In the genomic region with DNA sequence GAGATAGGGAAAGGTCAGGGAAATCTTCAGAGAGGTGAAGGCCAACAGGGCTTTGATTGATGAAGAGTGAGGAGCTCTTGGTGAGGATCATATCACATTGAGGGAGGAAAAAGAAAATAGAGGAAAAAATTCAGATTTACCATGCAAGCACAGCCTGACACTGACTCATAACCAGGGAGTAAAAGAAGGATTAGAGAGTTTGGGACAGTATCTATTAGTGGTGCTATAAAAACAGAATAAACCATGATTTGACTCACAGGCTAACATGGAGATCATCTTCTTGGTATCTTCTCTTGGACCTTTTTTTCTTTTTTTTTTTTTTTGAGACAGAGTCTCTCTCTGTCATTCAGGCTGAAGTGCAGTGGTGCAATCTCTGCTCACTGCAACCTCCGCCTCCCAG, we compare ENCODE assay signal across 25 cellular contexts. TPM values are rescaled to one million over a fixed set of nuclear protein-coding genes. Genes with fewer than 3 reads are reported as not detected.
"Had no signal": no experiment of that assay in that cellular context is flagged by ENCODE, and none has a peak within 500 bp of the region (broad histone marks: within the 10 kb centered on the region; RNA-seq: fewer than 3 reads in every experiment).

No MANE protein-coding gene starts in this region.

- H3K36me3 Mint-ChIP-seq: activated naive CD4-positive, alpha-beta T cell treated with anti-CD3 and anti-CD28 coated beads, Interleukin-2, amount 50 U/mL, for 24 hours had no signal

- H3K9me3 Mint-ChIP-seq: dendritic cell treated with granulocyte-macrophage colony-stimulating factor and Interleukin-4, amounts not matched to agents 40 ng/mL and 50 ng/mL, for 4 days; T-helper 1 cell treated with Interleukin-12 subunit alpha and Interleukin-12 subunit beta and Interleukin-4 antibody, amounts not matched to agents 30 μg/mL and 1 μg/mL, for 36 hours had no signal

- H3K4me3 ChIP-seq: esophagus squamous epithelium, hepatocyte, lower lobe of right lung, skin epidermis, suprapubic skin, transverse colon, uterus had no signal

- H3K27ac ChIP-seq: esophagus squamous epithelium, hepatocyte, lower lobe of right lung, skin epidermis, suprapubic skin, transverse colon, uterus had no signal

- H3K4me3 Mint-ChIP-seq: activated naive CD4-positive, alpha-beta T cell treated with anti-CD3 and anti-CD28 coated beads, Interleukin-2, amount 50 U/mL, for 24 hours; dendritic cell treated with granulocyte-macrophage colony-stimulating factor and Interleukin-4, amounts not matched to agents 40 ng/mL and 50 ng/mL, for 4 days; effector memory CD8-positive, alpha-beta T cell; nephron; stimulated activated naive CD8-positive, alpha-beta T cell treated with anti-CD3 and anti-CD28 coated beads, Interleukin-15, Interleukin-2, amounts not matched to agents 100 ng/mL and 50 ng/mL, for 24 hours; T-helper 1 cell treated with Interleukin-12 subunit alpha and Interleukin-12 subunit beta and Interleukin-4 antibody, amounts not matched to agents 30 μg/mL and 1 μg/mL, for 36 hours had no signal

- H3K36me3 ChIP-seq: esophagus squamous epithelium, lower lobe of right lung, suprapubic skin, transverse colon, uterus had no signal

- H3K79me2 ChIP-seq: hepatocyte had no signal

- H3K4me1 Mint-ChIP-seq: activated naive CD4-positive, alpha-beta T cell treated with anti-CD3 and anti-CD28 coated beads, Interleukin-2, amount 50 U/mL, for 24 hours; nephron had no signal

- H3K9me3 ChIP-seq: esophagus squamous epithelium, lower lobe of right lung, suprapubic skin, transverse colon had no signal

- ATAC-seq: effector memory CD8-positive, alpha-beta T cell; lower lobe of right lung had no signal

- H2AFZ ChIP-seq: hepatocyte had no signal

- H3K27me3 ChIP-seq: esophagus squamous epithelium, hepatocyte, suprapubic skin, transverse colon, uterus had no signal

- H3K4me2 ChIP-seq: hepatocyte had no signal

- H3K27me3 Mint-ChIP-seq: activated naive CD4-positive, alpha-beta T cell treated with anti-CD3 and anti-CD28 coated beads, Interleukin-2, amount 50 U/mL, for 24 hours; effector memory CD8-positive, alpha-beta T cell; stimulated activated naive CD8-positive, alpha-beta T cell treated with anti-CD3 and anti-CD28 coated beads, Interleukin-15, Interleukin-2, amounts not matched to agents 100 ng/mL and 50 ng/mL, for 24 hours had no signal

- H3K27ac Mint-ChIP-seq: activated naive CD4-positive, alpha-beta T cell treated with anti-CD3 and anti-CD28 coated beads, Interleukin-2, amount 50 U/mL, for 24 hours; dendritic cell treated with granulocyte-macrophage colony-stimulating factor and Interleukin-4, amounts not matched to agents 40 ng/mL and 50 ng/mL, for 4 days; effector memory CD8-positive, alpha-beta T cell; nephron; progenitor cell of endocrine pancreas; stimulated activated naive CD8-positive, alpha-beta T cell treated with anti-CD3 and anti-CD28 coated beads, Interleukin-15, Interleukin-2, amounts not matched to agents 100 ng/mL and 50 ng/mL, for 24 hours; T-helper 1 cell treated with Interleukin-12 subunit alpha and Interleukin-12 subunit beta and Interleukin-4 antibody, amounts not matched to agents 30 μg/mL and 1 μg/mL, for 36 hours had no signal

- DNase-seq: activated CD4-positive, alpha-beta T cell treated with anti-CD3 and anti-CD28 coated beads, Interleukin-2, amount 50 U/mL, for 1 hour; activated CD4-positive, CD25-positive, alpha-beta regulatory T cell treated with anti-CD3 and anti-CD28 coated beads, Interleukin-2, amount 50 U/mL, for 72 hours; activated CD8-positive, alpha-beta memory T cell treated with anti-CD3 and anti-CD28 coated beads, Interleukin-2, amount 50 U/mL, for 4 hours; activated gamma-delta T cell; activated T-cell treated with anti-CD3 and anti-CD28 coated beads, Interleukin-2, amount 50 U/mL, for 48 hours; effector memory CD8-positive, alpha-beta T cell; esophagus squamous epithelium; islet precursor cell; lower lobe of right lung; nucleus accumbens; stimulated activated CD4-positive, alpha-beta T cell treated with anti-CD3 and anti-CD28 coated beads, Interleukin-15, amount 100 ng/mL, for 24 hours; stimulated activated CD4-positive, alpha-beta T cell treated with anti-CD3 and anti-CD28 coated beads, Interleukin-2, amount 100 ng/mL, for 48 hours; transverse colon; uterus had no signal

- H3K4me1 ChIP-seq: esophagus squamous epithelium, lower lobe of right lung, suprapubic skin, transverse colon, uterus had no signal

RNA-seq across cellular contexts. Expression of gene MUSK, which starts 44.4 kb away (rescaled TPM):
- total RNA-seq: chondrocyte, glomerular endothelial cell, progenitor cell of endocrine pancreas had no signal
